ENCODE assay signal across 17 cellular contexts in genomic region chr5:142295960-142296860, GRCh38. TPM values are rescaled to one million over a fixed set of nuclear protein-coding genes. Genes with fewer than 3 reads are reported as not detected.
DNase-seq lines count a peak whose midpoint lies in the region; ATAC-seq, FAIRE-seq and TF ChIP-seq lines count a peak whose summit lies in the region.
"Had no signal": no experiment of that assay in that cellular context is flagged by ENCODE, and none has a peak within 500 bp of the region (broad histone marks: within the 10 kb centered on the region; RNA-seq: fewer than 3 reads in every experiment).

No MANE protein-coding gene starts in this region.

- FAIRE-seq in astrocyte (lab: Jason Lieb, UNC) = no peak
- FAIRE-seq: GM12878 had no signal

- no peak overlapping the region for H3K4me3 Mint-ChIP-seq in astrocyte (ENCODE audit: unreplicated experiment)
- no peak overlapping the region for H3K4me3 Mint-ChIP-seq in progenitor cell of endocrine pancreas (ENCODE audit: low read depth)

- TF ChIP-seq CTCF in astrocyte (IDR thresholded peaks at IDR 0.05; ENCODE audit: insufficient read depth, low read depth, low read length) (no peak), progenitor cell of endocrine pancreas (IDR thresholded peaks at IDR 0.05; ENCODE audit: unreplicated experiment) (no peak)

- H3K79me2 ChIP-seq in astrocyte (ENCODE audit: insufficient read depth, low read length) = peaks cover 8% of the 10 kb centered on the region

- H3K9ac ChIP-seq in HUES48 (ENCODE audit: low read depth, low read length) = no peak overlapping the region
- peak overlapping the region; percentile 63 for H3K9ac ChIP-seq in astrocyte (ENCODE audit: low read length)
- H3K9ac ChIP-seq in iPS-20b (ENCODE audit: low read depth, low read length) = peak overlapping the region; percentile 49; the same call in 1 of the 2 replicates

- H3K4me1 ChIP-seq in HUES48 (ENCODE audit: control insufficient read depth, insufficient read depth, low read length) = peaks cover 33% of the 10 kb centered on the region
- H3K4me1 ChIP-seq in astrocyte (ENCODE audit: insufficient read depth, low read length) = peaks cover 37% of the 10 kb centered on the region
- H3K4me1 ChIP-seq in iPS-20b (ENCODE audit: insufficient read depth, low read length) = peaks cover 27% of the 10 kb centered on the region; the same call in 1 of the 2 replicates

- H3K9me3 Mint-ChIP-seq in astrocyte (ENCODE audit: unreplicated experiment) (peaks cover 4% of the 10 kb centered on the region), progenitor cell of endocrine pancreas (ENCODE audit: low read depth) (no peaks in the 10 kb centered on the region)

- H3K4me3 ChIP-seq in HUES48 (ENCODE audit: low read depth, low read length) (no peak overlapping the region), astrocyte (ENCODE audit: insufficient read depth, low read depth, low read length) (no peak overlapping the region), iPS-20b (ENCODE audit: low read length) (no peak overlapping the region; the same call in 1 of the 2 replicates)
- H3K4me3 ChIP-seq: GM12878, SK-N-MC, testis had no signal

- H3K27ac ChIP-seq in HUES48 (ENCODE audit: low read depth, low read length) (peak overlapping the region; percentile 88), astrocyte (ENCODE audit: low read depth, low read length) (peak overlapping the region; percentile 88), iPS-20b (ENCODE audit: low read length) (peak overlapping the region; percentile 58)
- H3K27ac ChIP-seq: SK-N-MC had no signal

- intact Hi-C loops in posterior vena cava (cut with DNase I) = no loop called here

- H3K36me3 ChIP-seq in HUES48 (ENCODE audit: control insufficient read depth, insufficient read depth, low read length) = no peaks in the 10 kb centered on the region
- H3K36me3 ChIP-seq in astrocyte (ENCODE audit: insufficient read depth, low read length) = no peaks in the 10 kb centered on the region
- H3K36me3 ChIP-seq in iPS-20b (ENCODE audit: insufficient read depth, low read depth, low read length) = no peaks in the 10 kb centered on the region; the same call in 1 of the 2 replicates

- DNase-seq in astrocyte (ENCODE audit: low read depth) (no peak), progenitor cell of endocrine pancreas (ENCODE audit: low spot score, unreplicated experiment) (no peak), posterior vena cava (ENCODE audit: low spot score) (no peak), SHP77 (lab: John Stamatoyannopoulos, UW) (no peak)
- DNase-seq: activated CD4-positive, alpha-beta T cell treated with anti-CD3 and anti-CD28 coated beads, Interleukin-2, amount 50 U/mL, for 1 hour; activated naive CD4-positive, alpha-beta T cell treated with anti-CD3 and anti-CD28 coated beads, Interleukin-2, amount 50 U/mL, for 16 hours; NCI-H2029; NCI-H524; OCI-M1; stimulated activated CD4-positive, alpha-beta T cell treated with anti-CD3 and anti-CD28 coated beads, Interleukin-4, amount 100 ng/mL, for 4 hours; testis had no signal

- peak overlapping the region; percentile 93 for H3K27ac Mint-ChIP-seq in astrocyte (ENCODE audit: unreplicated experiment)
- H3K27ac Mint-ChIP-seq in progenitor cell of endocrine pancreas = peak overlapping the region; percentile 49

- no peak for ATAC-seq in HG02970 (IDR thresholded peaks at IDR 0.05; ENCODE audit: low FRiP score, unreplicated experiment)
- ATAC-seq in HG03342 (IDR thresholded peaks at IDR 0.05; ENCODE audit: unreplicated experiment) = no peak
- ATAC-seq: GM12878 had no signal

- H3K4me1 Mint-ChIP-seq in astrocyte (ENCODE audit: low read depth, unreplicated experiment) (peaks cover 31% of the 10 kb centered on the region), progenitor cell of endocrine pancreas (ENCODE audit: low read depth) (peaks cover 16% of the 10 kb centered on the region)

- H3K27me3 Mint-ChIP-seq in astrocyte (ENCODE audit: low read depth, unreplicated experiment) (no peaks in the 10 kb centered on the region), progenitor cell of endocrine pancreas (peaks cover 4% of the 10 kb centered on the region)

- peak overlapping the region; percentile 57 for H3K4me2 ChIP-seq in astrocyte (ENCODE audit: low read length)

- peaks cover 6% of the 10 kb centered on the region for H3K36me3 Mint-ChIP-seq in astrocyte (ENCODE audit: low read depth, unreplicated experiment)
- no peaks in the 10 kb centered on the region for H3K36me3 Mint-ChIP-seq in progenitor cell of endocrine pancreas (ENCODE audit: insufficient read depth)

- H3K27me3 ChIP-seq in HUES48 (ENCODE audit: control insufficient read depth, insufficient read depth, low read length) (no peaks in the 10 kb centered on the region), astrocyte (ENCODE audit: insufficient read depth, low read length) (no peaks in the 10 kb centered on the region), iPS-20b (ENCODE audit: insufficient read depth, low read length) (no peaks in the 10 kb centered on the region)
- H3K27me3 ChIP-seq: testis had no signal

- no peak overlapping the region for H2AFZ ChIP-seq in astrocyte (ENCODE audit: low read depth, low read length)

- H4K20me1 ChIP-seq in astrocyte (ENCODE audit: insufficient read depth, low read length) = no peaks in the 10 kb centered on the region

- H3K9me3 ChIP-seq in HUES48 (ENCODE audit: control insufficient read depth, insufficient read depth, low read length) = no peaks in the 10 kb centered on the region
- no peaks in the 10 kb centered on the region for H3K9me3 ChIP-seq in astrocyte (ENCODE audit: insufficient read depth, low read depth, low read length)
- no peaks in the 10 kb centered on the region for H3K9me3 ChIP-seq in iPS-20b (ENCODE audit: insufficient read depth, low read depth, low read length)
- H3K9me3 ChIP-seq: testis had no signal

RNA-seq across cellular contexts. Expression of gene SPRY4, which starts 28.6 kb away (rescaled TPM):
- total RNA-seq in astrocyte (19.4 and 23.4 TPM in 2 replicates), progenitor cell of endocrine pancreas (14.8 and 19.4 TPM in 2 replicates), posterior vena cava (10 to 100 TPM; 12.5 to 20.7 TPM)
